Comparison of ENCODE assay signal across 9 cellular contexts in the genomic region with DNA sequence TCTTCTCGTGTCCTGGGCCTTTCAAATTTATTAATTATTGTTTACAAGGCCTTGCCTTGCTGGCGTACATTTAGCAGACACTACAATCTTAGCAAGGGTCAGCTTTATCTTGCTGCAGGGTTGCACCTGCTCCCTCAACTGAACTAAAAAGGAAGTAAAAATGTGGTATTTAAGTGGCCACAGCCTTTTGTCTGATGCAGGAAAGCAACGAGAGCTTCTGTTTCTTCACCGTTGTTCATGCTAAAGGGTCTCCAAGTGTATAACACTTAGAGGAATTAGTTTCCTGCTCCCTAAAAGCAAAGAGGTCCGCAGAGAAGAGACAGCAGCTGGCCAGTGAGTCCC.
DNase-seq lines count a peak whose midpoint lies in the region; ATAC-seq, FAIRE-seq and TF ChIP-seq lines count a peak whose summit lies in the region.
"Had no signal": no experiment of that assay in that cellular context is flagged by ENCODE, and none has a peak within 500 bp of the region (broad histone marks: within the 10 kb centered on the region; RNA-seq: fewer than 3 reads in every experiment).

No MANE protein-coding gene starts in this region.

- DNase-seq in HepG2 (ENCODE audit: low spot score) (no peak), right lobe of liver (no peak), NCI-H524 treated with DMSO at 0.1 percent for 48 hours (lab: John Stamatoyannopoulos, UW) (peak; percentile 75), cardiac septum (ENCODE audit: low spot score) (no peak), mesenchymal stem cell (no peak), posterior vena cava (ENCODE audit: low spot score) (no peak)
- DNase-seq in stimulated activated CD8-positive, alpha-beta memory T cell treated with anti-CD3 and anti-CD28 coated beads, Interleukin-4, amount 100 ng/mL, for 48 hours: no peak

- no peak overlapping the region for H2BK5ac ChIP-seq in mesenchymal stem cell (ENCODE audit: low read depth, low read length, poor library complexity, severe bottlenecking)

- no peak overlapping the region for H2AK5ac ChIP-seq in mesenchymal stem cell (ENCODE audit: low read length, severe bottlenecking)

- no peak overlapping the region for H3K27ac ChIP-seq in HepG2 (ENCODE audit: extremely low read length, insufficient read depth, low read length)
- peak overlapping the region in 1 of 3 donors; percentile 28 for H3K27ac ChIP-seq in right lobe of liver
- no peak overlapping the region for H3K27ac ChIP-seq in mesenchymal stem cell (ENCODE audit: low read length, poor library complexity, severe bottlenecking)
- H3K27ac ChIP-seq: C4-2B had no signal

- no TSS peak for BruUV-seq in HepG2 (replicated peaks; lab: Mats Ljungman, UMichigan)

- no peak overlapping the region for H3K23ac ChIP-seq in mesenchymal stem cell (ENCODE audit: low read length in 2 of 2)

- intact Hi-C loops in HepG2 (cut with micrococcal nuclease; ENCODE audit: unreplicated experiment) (no loop called here), right lobe of liver (cut with DNase I) (no loop called here), cardiac septum (cut with DNase I) (no loop called here), posterior vena cava (cut with DNase I) (no loop called here)

- no peak overlapping the region for H4K91ac ChIP-seq in mesenchymal stem cell (ENCODE audit: low read length)

- no peaks in the 10 kb centered on the region for H3K79me2 ChIP-seq in HepG2 (ENCODE audit: insufficient read depth, low read length)

- POLR2A ChIA-PET in HepG2 (lab: Yijun Ruan, JAX): interaction anchor here (1.0 kb wide), 1 partner anchor 11 kb away, joined by 5 read pairs; no protein-coding TSS in a partner anchor

- H3K9ac ChIP-seq in HepG2 (ENCODE audit: insufficient read depth, low read depth, low read length) (no peak overlapping the region), mesenchymal stem cell (ENCODE audit: low read length) (no peak overlapping the region)

- H3K4me3 ChIP-seq in HepG2 (replicated peaks in 1 of 3; ENCODE audit: insufficient read depth in 1 of 3, low read depth in 2 of 3, low read length in 3 of 3): no peak overlapping the region
- H3K4me3 ChIP-seq in right lobe of liver: no peak overlapping the region
- no peak overlapping the region for H3K4me3 ChIP-seq in mesenchymal stem cell (ENCODE audit: insufficient read depth in 1 of 2, low read depth in 1 of 2, low read length in 2 of 2)

- H3K9me3 ChIP-seq in HepG2 (ENCODE audit: low read length) (no peaks in the 10 kb centered on the region), right lobe of liver (no peaks in the 10 kb centered on the region), mesenchymal stem cell (ENCODE audit: control insufficient read depth, low read length) (no peaks in the 10 kb centered on the region)

- in situ Hi-C loops in HepG2 (cut with HindIII; ENCODE audit: extremely low pct_ligation_motif_present, low pct_unique_long_range_greater_than_20kb): no loop called here

- H2AFZ ChIP-seq in HepG2 (ENCODE audit: low read length) (peak overlapping the region; percentile 16), mesenchymal stem cell (ENCODE audit: low read depth, low read length) (no peak overlapping the region)

- CTCF ChIA-PET in HepG2 (lab: Yijun Ruan, JAX; ENCODE audit: low intra/inter-chr PET ratio, low total read pairs): no interaction called here

- TF ChIP-seq EP300 in HepG2 (IDR thresholded peaks at IDR 0.05; ENCODE audit: low read depth in 2 of 2, low read length in 2 of 2) (no peak), HepG2 (CRISPR knock-in tag; IDR thresholded peaks at IDR 0.05; ENCODE audit: borderline replicate concordance) (no peak)

- H3K27me3 ChIP-seq in HepG2 (ENCODE audit: control insufficient read depth in 1 of 2, insufficient read depth in 2 of 2, low read length in 2 of 2) (peaks cover 0 to 9% of the 10 kb centered on the region in 2 experiments; a peak in 1 of 5 replicates), right lobe of liver (no peaks in the 10 kb centered on the region), mesenchymal stem cell (ENCODE audit: control insufficient read depth in 1 of 2, insufficient read depth in 1 of 2, low read length in 2 of 2) (peaks cover 0 to 8% of the 10 kb centered on the region in 2 experiments)

- no peak overlapping the region for H3K18ac ChIP-seq in mesenchymal stem cell (ENCODE audit: low read depth in 1 of 2, low read length in 2 of 2)

- FAIRE-seq in HepG2 (lab: Jason Lieb, UNC): no peak

- no peaks in the 10 kb centered on the region for H4K20me1 ChIP-seq in HepG2 (ENCODE audit: insufficient read depth, low read length)

- TF ChIP-seq POLR2A in HepG2 (IDR thresholded peaks at IDR 0.05; ENCODE audit: insufficient read depth in 1 of 2, low read depth in 2 of 2, low read length in 2 of 2): no peak
- no peak for TF ChIP-seq POLR2A in right lobe of liver (IDR thresholded peaks at IDR 0.05)

- no peak for ATAC-seq in HepG2
- no peak for ATAC-seq in right lobe of liver
- peak; percentile 62 for ATAC-seq in HG02981 (IDR thresholded peaks at IDR 0.05; ENCODE audit: unreplicated experiment)

- H3K4me2 ChIP-seq in HepG2 (ENCODE audit: low read depth, low read length) (no peak overlapping the region), mesenchymal stem cell (ENCODE audit: low read length, poor library complexity, severe bottlenecking) (no peak overlapping the region)

- H2BK12ac ChIP-seq in mesenchymal stem cell (ENCODE audit: low read length in 2 of 2): no peak overlapping the region

- H3K79me1 ChIP-seq in mesenchymal stem cell (replicated peaks; ENCODE audit: low read length, poor library complexity, severe bottlenecking): no peaks in the 10 kb centered on the region

- no peak overlapping the region for H2BK120ac ChIP-seq in mesenchymal stem cell (ENCODE audit: low read depth, low read length)

- H3K4me1 ChIP-seq in HepG2 (ENCODE audit: insufficient read depth, low read length) (peaks cover 32% of the 10 kb centered on the region), right lobe of liver (no peaks in the 10 kb centered on the region), mesenchymal stem cell (ENCODE audit: control insufficient read depth, insufficient read depth, low read depth, low read length) (no peaks in the 10 kb centered on the region)

- no peak overlapping the region for H3K14ac ChIP-seq in mesenchymal stem cell (ENCODE audit: low read length in 2 of 2)

- no peak overlapping the region for H4K8ac ChIP-seq in mesenchymal stem cell (ENCODE audit: low read length)

- 62% methylated on average over 5 of the region's 5 CpGs for WGBS in HepG2 (ENCODE audit: low lambda C conversion rate)
- WGBS in right lobe of liver (ENCODE audit: insufficient coverage, low coverage, low lambda C conversion rate, missing lambda C conversion rate): 38% methylated on average over 5 of the region's 5 CpGs
- 81% methylated on average over 5 of the region's 5 CpGs for WGBS in mesenchymal stem cell

- H3K4ac ChIP-seq in mesenchymal stem cell (ENCODE audit: low read depth in 1 of 2, low read length in 2 of 2): no peak overlapping the region

- TF ChIP-seq RAD21 in HepG2 (CRISPR knock-in tag; IDR thresholded peaks at IDR 0.05): no peak

- no peak overlapping the region for H2BK15ac ChIP-seq in mesenchymal stem cell (ENCODE audit: low read depth, poor library complexity, severe bottlenecking)

- TF ChIP-seq CTCF in HepG2 (CRISPR knock-in tag; IDR thresholded peaks at IDR 0.05): no peak
- TF ChIP-seq CTCF in right lobe of liver (IDR thresholded peaks at IDR 0.05): no peak

- H3K36me3 ChIP-seq in HepG2 (replicated peaks in 1 of 2; ENCODE audit: control insufficient read depth in 1 of 2, insufficient read depth in 2 of 2, low read length in 2 of 2) (no peaks in the 10 kb centered on the region), right lobe of liver (no peaks in the 10 kb centered on the region), mesenchymal stem cell (ENCODE audit: control insufficient read depth in 1 of 2, insufficient read depth in 2 of 2, low read depth in 1 of 2, low read length in 2 of 2) (no peaks in the 10 kb centered on the region)

TF ChIP-seq in HepG2, 621 proteins besides CTCF, POLR2A, EP300 and RAD21:
- no peak for TF ChIP-seq CREM (IDR thresholded peaks at IDR 0.05)
- TF ChIP-seq CREM (CRISPR knock-in tag; IDR thresholded peaks at IDR 0.05): no peak
- 0 out of 2 replicates have a peak, but pooled peaks have one; percentile 23 for TF ChIP-seq ZNF747 (CRISPR knock-in tag; IDR thresholded peaks at IDR 0.05; ENCODE audit: borderline replicate concordance)
